Comparison of ENCODE assay signal across 29 cellular contexts in genomic region chr2:7256377-7256776, GRCh38.
"Had no signal": no experiment of that assay in that cellular context is flagged by ENCODE, and none has a peak within 500 bp of the region (broad histone marks: within the 10 kb centered on the region; RNA-seq: fewer than 3 reads in every experiment).

No MANE protein-coding gene starts in this region.

- DNase-seq: natural killer cell; occipital lobe; ovary; posterior cingulate gyrus; psoas muscle; right cardiac atrium; right lobe of liver; sigmoid colon; small intestine; stimulated activated CD4-positive, alpha-beta T cell treated with anti-CD3 and anti-CD28 coated beads, Interleukin-15, amount 100 ng/mL, for 24 hours; stimulated activated CD4-positive, alpha-beta T cell treated with anti-CD3 and anti-CD28 coated beads, Interleukin-2, amount 100 ng/mL, for 24 hours; stimulated activated CD4-positive, alpha-beta T cell treated with anti-CD3 and anti-CD28 coated beads, Interleukin-2, amount 100 ng/mL, for 48 hours; stimulated activated CD4-positive, alpha-beta T cell treated with anti-CD3 and anti-CD28 coated beads, Interleukin-4, amount 100 ng/mL, for 24 hours; stimulated activated naive B cell treated with anti-CD40 and anti-IgM and Interleukin-4, amounts not matched to agents 10 μg/mL and 1 μg/mL and 100 μg/mL, for 72 hours; stimulated activated naive CD4-positive, alpha-beta T cell treated with Interleukin-2 at 50 U/mL for 16 hours; stomach; thyroid gland; trophoblast cell; upper lobe of left lung had no signal

- H3K4me3 Mint-ChIP-seq: natural killer cell; nephron; neural progenitor cell; stimulated activated effector memory CD8-positive, alpha-beta T cell treated with anti-CD3 and anti-CD28 coated beads, Interleukin-12 subunit alpha, Interleukin-12 subunit beta, amount 100 ng/mL, for 72 hours; stimulated activated naive B cell treated with anti-CD40 and anti-IgM and Interleukin-4, amounts not matched to agents 10 μg/mL and 1 μg/mL and 100 μg/mL, for 72 hours; stimulated activated naive CD8-positive, alpha-beta T cell treated with anti-CD3 and anti-CD28 coated beads, Interleukin-15, Interleukin-2, amounts not matched to agents 100 ng/mL and 50 ng/mL, for 24 hours had no signal

- H3K27me3 Mint-ChIP-seq: progenitor cell of endocrine pancreas; stimulated activated naive B cell treated with anti-CD40 and anti-IgM and Interleukin-4, amounts not matched to agents 10 μg/mL and 1 μg/mL and 100 μg/mL, for 72 hours; stimulated activated naive CD8-positive, alpha-beta T cell treated with anti-CD3 and anti-CD28 coated beads, Interleukin-15, Interleukin-2, amounts not matched to agents 100 ng/mL and 50 ng/mL, for 24 hours had no signal

- H3K36me3 ChIP-seq: neural progenitor cell, ovary, right lobe of liver, sigmoid colon, stomach, thoracic aorta, thyroid gland, upper lobe of left lung, vagina had no signal

- H3K79me2 ChIP-seq: parathyroid adenoma had no signal

- H3K27ac ChIP-seq: neural progenitor cell, ovary, parathyroid adenoma, psoas muscle, right lobe of liver, sigmoid colon, stomach, thoracic aorta, thyroid gland, tibial nerve, upper lobe of left lung, vagina had no signal

- H3K27me3 ChIP-seq: neural progenitor cell, ovary, right lobe of liver, sigmoid colon, stomach, thyroid gland, tibial nerve, upper lobe of left lung, vagina had no signal

- H3K9ac ChIP-seq: neural progenitor cell, parathyroid adenoma had no signal

- H3K4me1 ChIP-seq: neural progenitor cell, parathyroid adenoma, psoas muscle, right lobe of liver, sigmoid colon, stomach, thyroid gland, tibial nerve, upper lobe of left lung, vagina had no signal

- H2AFZ ChIP-seq: neural progenitor cell, parathyroid adenoma had no signal

- FAIRE-seq: small intestine, urothelium cell line had no signal

- ATAC-seq: natural killer cell; psoas muscle; right cardiac atrium; right lobe of liver; stimulated activated effector memory CD8-positive, alpha-beta T cell treated with anti-CD3 and anti-CD28 coated beads, Interleukin-12 subunit alpha, Interleukin-12 subunit beta, amount 100 ng/mL, for 72 hours; stimulated activated naive B cell treated with anti-CD40 and anti-IgM and Interleukin-4, amounts not matched to agents 10 μg/mL and 1 μg/mL and 100 μg/mL, for 72 hours had no signal

- H3K9me3 ChIP-seq: ovary, psoas muscle, right lobe of liver, sigmoid colon, stomach, thoracic aorta, thyroid gland, tibial nerve, upper lobe of left lung, vagina had no signal

- H3K4me3 ChIP-seq: neural progenitor cell, ovary, psoas muscle, right lobe of liver, sigmoid colon, stomach, thoracic aorta, thyroid gland, tibial nerve, upper lobe of left lung, vagina had no signal

- H3K27ac Mint-ChIP-seq: natural killer cell; nephron; neural progenitor cell; progenitor cell of endocrine pancreas; stimulated activated effector memory CD8-positive, alpha-beta T cell treated with anti-CD3 and anti-CD28 coated beads, Interleukin-12 subunit alpha, Interleukin-12 subunit beta, amount 100 ng/mL, for 72 hours; stimulated activated naive B cell treated with anti-CD40 and anti-IgM and Interleukin-4, amounts not matched to agents 10 μg/mL and 1 μg/mL and 100 μg/mL, for 72 hours; stimulated activated naive CD8-positive, alpha-beta T cell treated with anti-CD3 and anti-CD28 coated beads, Interleukin-15, Interleukin-2, amounts not matched to agents 100 ng/mL and 50 ng/mL, for 24 hours had no signal

- H3K4me1 Mint-ChIP-seq: natural killer cell; nephron; neural progenitor cell; stimulated activated effector memory CD8-positive, alpha-beta T cell treated with anti-CD3 and anti-CD28 coated beads, Interleukin-12 subunit alpha, Interleukin-12 subunit beta, amount 100 ng/mL, for 72 hours; stimulated activated naive B cell treated with anti-CD40 and anti-IgM and Interleukin-4, amounts not matched to agents 10 μg/mL and 1 μg/mL and 100 μg/mL, for 72 hours had no signal

- H3K9me3 Mint-ChIP-seq: natural killer cell; nephron; stimulated activated effector memory CD8-positive, alpha-beta T cell treated with anti-CD3 and anti-CD28 coated beads, Interleukin-12 subunit alpha, Interleukin-12 subunit beta, amount 100 ng/mL, for 72 hours; stimulated activated naive B cell treated with anti-CD40 and anti-IgM and Interleukin-4, amounts not matched to agents 10 μg/mL and 1 μg/mL and 100 μg/mL, for 72 hours; stimulated activated naive CD8-positive, alpha-beta T cell treated with anti-CD3 and anti-CD28 coated beads, Interleukin-15, Interleukin-2, amounts not matched to agents 100 ng/mL and 50 ng/mL, for 24 hours had no signal

- H3K36me3 Mint-ChIP-seq: natural killer cell; stimulated activated effector memory CD8-positive, alpha-beta T cell treated with anti-CD3 and anti-CD28 coated beads, Interleukin-12 subunit alpha, Interleukin-12 subunit beta, amount 100 ng/mL, for 72 hours; stimulated activated naive B cell treated with anti-CD40 and anti-IgM and Interleukin-4, amounts not matched to agents 10 μg/mL and 1 μg/mL and 100 μg/mL, for 72 hours had no signal

- H3K4me2 ChIP-seq: neural progenitor cell had no signal
